ENCODE assay signal across 1 cellular context in genomic region chr4:682490-683172, GRCh38.
TF ChIP-seq lines count a peak whose summit lies in the region.

No MANE protein-coding gene starts in this region.

TF ChIP-seq in IMR-90, 13 proteins besides CTCF, POLR2A, EP300 and RAD21:
- TF ChIP-seq RCOR1 (IDR thresholded peaks at IDR 0.05; ENCODE audit: insufficient replicate concordance, low read length) (no peak), MAFK (IDR thresholded peaks at IDR 0.05; ENCODE audit: low read depth, low read length) (no peak), RFX5 (IDR thresholded peaks at IDR 0.05; ENCODE audit: low read depth, low read length) (no peak), CHD1 (IDR thresholded peaks at IDR 0.05; ENCODE audit: low read depth, low read length) (no peak), BHLHE40 (IDR thresholded peaks at IDR 0.05; ENCODE audit: low read depth, low read length) (no peak), MAZ (IDR thresholded peaks at IDR 0.05; ENCODE audit: borderline replicate concordance, low read depth, low read length) (no peak), USF2 (IDR thresholded peaks at IDR 0.05; ENCODE audit: low read depth, low read length) (no peak), FOS (IDR thresholded peaks at IDR 0.05; ENCODE audit: low read depth, low read length) (no peak), SMC3 (IDR thresholded peaks at IDR 0.05; ENCODE audit: low read depth, low read length) (no peak), NFE2L2 (IDR thresholded peaks at IDR 0.05; ENCODE audit: low read depth, low read length) (no peak), ELK1 (IDR thresholded peaks at IDR 0.05; ENCODE audit: borderline replicate concordance, low read depth, low read length) (no peak), MXI1 (IDR thresholded peaks at IDR 0.05; ENCODE audit: borderline replicate concordance, low read depth, low read length) (no peak), CEBPB (IDR thresholded peaks at IDR 0.05; ENCODE audit: low read depth, low read length) (no peak)
